Comparison of ENCODE assay signal across 8 cellular contexts in genomic region chr12:120497524-120498150, GRCh38. TPM values are rescaled to one million over a fixed set of nuclear protein-coding genes. Genes with fewer than 3 reads are reported as not detected.
DNase-seq lines count a peak whose midpoint lies in the region; ATAC-seq lines count a peak whose summit lies in the region.

No MANE protein-coding gene starts in this region.

- H3K27ac ChIP-seq in SJSA1, result no peak overlapping the region
- peak overlapping the region; percentile 90 for H3K27ac ChIP-seq in rectal smooth muscle tissue (ENCODE audit: low read depth, low read length)

- intact Hi-C loops in posterior cingulate gyrus (cut with DNase I), result loop anchor here (2.0 kb wide), 1 partner anchor 31 kb away; the partner anchor contains the start of gene COQ5

- ATAC-seq in esophagus mucosa, result no peak

- H3K4me1 ChIP-seq in ES-I3 (ENCODE audit: insufficient read depth, low read length) (peaks cover 15% of the 10 kb centered on the region), SJSA1 (replicated peaks) (peaks cover 16% of the 10 kb centered on the region; the same call in 1 of the 2 replicates), rectal smooth muscle tissue (ENCODE audit: control insufficient read depth, insufficient read depth, low read length) (peaks cover 6% of the 10 kb centered on the region)

- no peak for DNase-seq in SJSA1 (ENCODE audit: low read depth in 1 of 2, low spot score in 2 of 2)
- DNase-seq in fibroblast of gingiva (ENCODE audit: low read depth), result peak; percentile 20
- no peak for DNase-seq in posterior cingulate gyrus
- no peak for DNase-seq in cerebellar nuclear complex (lab: John Stamatoyannopoulos, UW)
- DNase-seq in GOT3 (lab: John Stamatoyannopoulos, UW), result no peak

- H3K36me3 ChIP-seq in ES-I3 (ENCODE audit: insufficient read depth, low read length), result peaks cover 5% of the 10 kb centered on the region; the same call in 1 of the 2 replicates
- H3K36me3 ChIP-seq in SJSA1, result peaks cover 40% of the 10 kb centered on the region
- peaks cover 9% of the 10 kb centered on the region for H3K36me3 ChIP-seq in rectal smooth muscle tissue (ENCODE audit: control insufficient read depth, insufficient read depth, low read length)

- H3K4me3 ChIP-seq in SJSA1 (peak overlapping the region; percentile 57), rectal smooth muscle tissue (ENCODE audit: low read length) (peak overlapping the region; percentile 92)

- peak overlapping the region; percentile 77; the same call in 1 of the 2 replicates for H3K9ac ChIP-seq in ES-I3 (ENCODE audit: low read depth, low read length)
- peak overlapping the region; percentile 57 for H3K9ac ChIP-seq in rectal smooth muscle tissue (ENCODE audit: low read length)

- H3K9me3 ChIP-seq in ES-I3 (ENCODE audit: control insufficient read depth, insufficient read depth, low read length) (no peaks in the 10 kb centered on the region), SJSA1 (replicated peaks) (no peaks in the 10 kb centered on the region)

- H3K27me3 ChIP-seq in SJSA1 (replicated peaks) (no peaks in the 10 kb centered on the region), rectal smooth muscle tissue (ENCODE audit: control insufficient read depth, insufficient read depth, low read length) (no peaks in the 10 kb centered on the region)

RNA-seq across cellular contexts. Expression of gene DYNLL1, which starts 1.7 kb away (rescaled TPM):
- total RNA-seq in SJSA1 (2014; rRNA removed; shearing (Covaris generic)), result 251 and 497 TPM in 2 replicates
- total RNA-seq in esophagus mucosa, result 621 TPM

RNA-seq across cellular contexts. Expression of gene SRSF9, which starts 28.1 kb away (rescaled TPM):
- 199 and 263 TPM in 2 replicates for total RNA-seq in SJSA1 (2014; rRNA removed; shearing (Covaris generic))
- total RNA-seq in esophagus mucosa, result 139 TPM

RNA-seq across cellular contexts. Expression of gene COQ5, which starts 31.3 kb away (rescaled TPM):
- total RNA-seq in SJSA1 (2014; rRNA removed; shearing (Covaris generic)), result 42.3 and 47.8 TPM in 2 replicates
- total RNA-seq in esophagus mucosa, result 23.2 TPM

RNA-seq across cellular contexts. Expression of gene RNF10, which starts 36.5 kb away (rescaled TPM):
- 45.3 and 54.7 TPM in 2 replicates for total RNA-seq in SJSA1 (2014; rRNA removed; shearing (Covaris generic))
- total RNA-seq in esophagus mucosa, result 198 TPM

RNA-seq across cellular contexts. Expression of gene GATC, which starts 51.4 kb away (rescaled TPM):
- total RNA-seq in SJSA1 (2014; rRNA removed; shearing (Covaris generic)), result 16.3 and 20.2 TPM in 2 replicates
- total RNA-seq in esophagus mucosa, result 9.8 TPM
